Comparison of ENCODE assay signal across 8 cellular contexts in genomic region chr20:35277531-35278395, GRCh38. TPM values are rescaled to one million over a fixed set of nuclear protein-coding genes. Genes with fewer than 3 reads are reported as not detected.
DNase-seq lines count a peak whose midpoint lies in the region; ATAC-seq and TF ChIP-seq lines count a peak whose summit lies in the region.

Gene MMP24OS, minus strand, starts transcription at chr20:35278122. Its CDS starts 193 bp downstream, at chr20:35277929.

- H3K9me3 ChIP-seq in DOHH2 (ENCODE audit: control insufficient read depth, insufficient read depth, low read length): no peaks in the 10 kb centered on the region
- no peaks in the 10 kb centered on the region for H3K9me3 ChIP-seq in neural progenitor cell (ENCODE audit: low read depth)
- no peaks in the 10 kb centered on the region for H3K9me3 ChIP-seq in stomach smooth muscle (ENCODE audit: control insufficient read depth in 2 of 2, low read length in 2 of 2)

- H3K4me2 ChIP-seq in DOHH2 (ENCODE audit: low read length): peak within 1 kb of the TSS; percentile 95
- peak within 1 kb of the TSS; percentile 96 for H3K4me2 ChIP-seq in neural progenitor cell

- H3K27ac ChIP-seq in DOHH2 (ENCODE audit: low read depth, low read length) (peak within 1 kb of the TSS; percentile 74), foreskin keratinocyte (peak within 1 kb of the TSS; percentile 49), neural progenitor cell (peak within 1 kb of the TSS; percentile 72), stomach smooth muscle (ENCODE audit: low read length) (peak within 1 kb of the TSS; percentile 80)

- H3K27me3 Mint-ChIP-seq in neural progenitor cell (ENCODE audit: insufficient read depth, low read depth): peaks cover 4% of the 10 kb centered on the region

- peak within 1 kb of the TSS; percentile 98 for H3K27ac Mint-ChIP-seq in neural progenitor cell

- peak; percentile 80 for DNase-seq in KG1 (lab: John Stamatoyannopoulos, UW)
- peak; percentile 89 for DNase-seq in activated gamma-delta T cell treated with Interleukin-2 at 50 U/mL for 16 hours
- DNase-seq in foreskin keratinocyte: peak in 1 of 2 donors; percentile 74
- DNase-seq in neural progenitor cell (ENCODE audit: low spot score): peak; percentile 97

- H2AFZ ChIP-seq in neural progenitor cell (replicated peaks): no peak within 1 kb of the TSS

- H4K20me1 ChIP-seq in DOHH2 (ENCODE audit: control insufficient read depth, insufficient read depth, low read depth, low read length) (peaks cover 11% of the 10 kb centered on the region; the same call in 1 of the 2 replicates), neural progenitor cell (ENCODE audit: low read depth) (no peaks in the 10 kb centered on the region)

- H3F3A ChIP-seq in DOHH2 (ENCODE audit: control insufficient read depth, insufficient read depth) (peaks cover 19% of the 10 kb centered on the region), neural progenitor cell (ENCODE audit: low read depth) (peaks cover 30% of the 10 kb centered on the region)

- H3K36me3 Mint-ChIP-seq in neural progenitor cell: peaks cover 25% of the 10 kb centered on the region

- peak within 1 kb of the TSS; percentile 97 for H3K4me3 Mint-ChIP-seq in neural progenitor cell

- H3K4me1 Mint-ChIP-seq in neural progenitor cell: peaks cover 17% of the 10 kb centered on the region

- no peaks in the 10 kb centered on the region for H3K27me3 ChIP-seq in DOHH2 (ENCODE audit: control insufficient read depth, low read length)
- H3K27me3 ChIP-seq in foreskin keratinocyte: no peaks in the 10 kb centered on the region
- no peaks in the 10 kb centered on the region for H3K27me3 ChIP-seq in neural progenitor cell
- H3K27me3 ChIP-seq in stomach smooth muscle (ENCODE audit: control insufficient read depth in 1 of 2, insufficient read depth in 2 of 2, low read length in 2 of 2): no peaks in the 10 kb centered on the region

- H3K4me3 ChIP-seq in DOHH2 (ENCODE audit: low read length): peak within 1 kb of the TSS; percentile 98
- peak within 1 kb of the TSS; percentile 79 for H3K4me3 ChIP-seq in neural progenitor cell
- H3K4me3 ChIP-seq in stomach smooth muscle (ENCODE audit: low read length in 2 of 2): peak within 1 kb of the TSS; percentile 88

- peak; percentile 78 for ATAC-seq in GM21619 (IDR thresholded peaks at IDR 0.05; ENCODE audit: unreplicated experiment)
- peak; percentile 70 for ATAC-seq in foreskin keratinocyte

- TF ChIP-seq CTCF in DOHH2 (IDR thresholded peaks at IDR 0.05; ENCODE audit: low read depth, low read length, poor library complexity, severe bottlenecking) (peak; percentile 50), foreskin keratinocyte (conservative IDR thresholded peaks at IDR 0.05) (peak; percentile 43), neural progenitor cell (IDR thresholded peaks at IDR 0.05) (peak; percentile 30)

- peak; percentile 87 for TF ChIP-seq POLR2A in Raji (IDR thresholded peaks at IDR 0.05; ENCODE audit: insufficient read depth, low read depth, low read length)

- H3K4me1 ChIP-seq in DOHH2 (ENCODE audit: control insufficient read depth, low read length) (peaks cover 14% of the 10 kb centered on the region), foreskin keratinocyte (peaks cover 30% of the 10 kb centered on the region), neural progenitor cell (no peaks in the 10 kb centered on the region), stomach smooth muscle (ENCODE audit: control insufficient read depth, insufficient read depth, low read length) (peaks cover 26% of the 10 kb centered on the region)

- H3K79me2 ChIP-seq in DOHH2 (ENCODE audit: control insufficient read depth, low read length) (peaks cover 37% of the 10 kb centered on the region), neural progenitor cell (ENCODE audit: low read depth) (peaks cover 26% of the 10 kb centered on the region)

- H3K9ac ChIP-seq in neural progenitor cell: peak within 1 kb of the TSS; percentile 70
- H3K9ac ChIP-seq in stomach smooth muscle (ENCODE audit: low read length in 2 of 2): peak within 1 kb of the TSS; percentile 85 to 94

- H3K9me3 Mint-ChIP-seq in neural progenitor cell: no peaks in the 10 kb centered on the region

- H3K36me3 ChIP-seq in DOHH2 (ENCODE audit: control insufficient read depth, low read length): peaks cover 62% of the 10 kb centered on the region
- no peaks in the 10 kb centered on the region for H3K36me3 ChIP-seq in neural progenitor cell
- H3K36me3 ChIP-seq in stomach smooth muscle (ENCODE audit: control insufficient read depth in 2 of 2, insufficient read depth in 2 of 2, low read length in 2 of 2): peaks cover 22 to 30% of the 10 kb centered on the region in 2 donors

- no peaks in the 10 kb centered on the region for H3K9me2 ChIP-seq in DOHH2 (replicated peaks; ENCODE audit: control insufficient read depth, low read length)

RNA-seq across cellular contexts. Expression of gene MMP24OS, which starts in this region (rescaled TPM):
- total RNA-seq in foreskin keratinocyte (31.6 and 48.2 TPM in 2 replicates), neural progenitor cell (ENCODE audit: low replicate concordance) (2.9 and 12.0 TPM in 2 replicates)
- polyA plus RNA-seq in foreskin keratinocyte: 85.2 and 112 TPM in 2 replicates
